In genomic region chr12:46285177-46285576, GRCh38 we compare ENCODE assay signal across 2 cellular contexts. TPM values are rescaled to one million over a fixed set of nuclear protein-coding genes. Genes with fewer than 3 reads are reported as not detected.
DNase-seq lines count a peak whose midpoint lies in the region; ATAC-seq, FAIRE-seq and TF ChIP-seq lines count a peak whose summit lies in the region.
"Not testable (repeated sequence)": the region's sequence is repeated elsewhere in the genome, so short reads cannot be mapped to it uniquely, and the experiment has no call there.

No MANE protein-coding gene starts in this region.

- not testable (repeated sequence) for TF ChIP-seq CTCF in K562 (IDR thresholded peaks at IDR 0.05 in 2 of 3, conservative IDR thresholded peaks at IDR 0.05 in 1 of 3; ENCODE audit: insufficient read depth in 2 of 3, low read depth in 1 of 3, low read length in 3 of 3); HepG2 (CRISPR knock-in tag; IDR thresholded peaks at IDR 0.05)

- not testable (repeated sequence) for H4K20me1 ChIP-seq in K562 (replicated peaks; ENCODE audit: control insufficient read depth, insufficient read depth, low read length); HepG2 (ENCODE audit: insufficient read depth, low read length)

- TF ChIP-seq POLR2A in K562 (conservative IDR thresholded peaks at IDR 0.05); HepG2 (IDR thresholded peaks at IDR 0.05; ENCODE audit: insufficient read depth in 1 of 2, low read depth in 2 of 2, low read length in 2 of 2): not testable (repeated sequence)

- not testable (repeated sequence) for DNase-seq in K562 (ENCODE audit: extremely low read depth in 1 of 4, low spot score in 3 of 4); HepG2 (ENCODE audit: low spot score)

- not testable (repeated sequence) for H3K9ac ChIP-seq in K562 (ENCODE audit: insufficient read depth in 1 of 2, low read depth in 2 of 2, low read length in 2 of 2); HepG2 (ENCODE audit: insufficient read depth, low read depth, low read length)

- not testable (repeated sequence) for H3K9me1 ChIP-seq in K562 (ENCODE audit: control insufficient read depth, insufficient read depth, low read length)

- intact Hi-C loops in K562 (cut with micrococcal nuclease); HepG2 (cut with micrococcal nuclease; ENCODE audit: unreplicated experiment): not testable (repeated sequence)

- not testable (repeated sequence) for H3K4me2 ChIP-seq in K562 (ENCODE audit: insufficient read depth, low read length); HepG2 (ENCODE audit: low read depth, low read length)

- not testable (repeated sequence) for H3K79me2 ChIP-seq in K562 (ENCODE audit: control insufficient read depth, insufficient read depth, low read length); HepG2 (ENCODE audit: insufficient read depth, low read length)

- in situ Hi-C loops in K562 (cut with MboI); HepG2 (cut with HindIII; ENCODE audit: extremely low pct_ligation_motif_present, low pct_unique_long_range_greater_than_20kb): not testable (repeated sequence)

- not testable (repeated sequence) for TF ChIP-seq EP300 in K562 (IDR thresholded peaks at IDR 0.05; ENCODE audit: low read length); HepG2 (IDR thresholded peaks at IDR 0.05; ENCODE audit: low read depth in 2 of 2, low read length in 2 of 2); HepG2 (CRISPR knock-in tag; IDR thresholded peaks at IDR 0.05; ENCODE audit: borderline replicate concordance)

- CTCF ChIA-PET in K562 (lab: Yijun Ruan, JAX; ENCODE audit: low intra/inter-chr PET ratio); HepG2 (lab: Yijun Ruan, JAX; ENCODE audit: low intra/inter-chr PET ratio, low total read pairs): not testable (repeated sequence)

- not testable (repeated sequence) for BruUV-seq in K562 (replicated peaks; lab: Mats Ljungman, UMichigan); HepG2 (replicated peaks; lab: Mats Ljungman, UMichigan)

- not testable (repeated sequence) for H2AFZ ChIP-seq in K562 (ENCODE audit: low read depth, low read length); HepG2 (ENCODE audit: low read length)

- not testable (repeated sequence) for H3K9me3 ChIP-seq in K562 (replicated peaks; ENCODE audit: control insufficient read depth, insufficient read depth, low read depth, low read length)
- peaks cover 34% of the 10 kb centered on the region for H3K9me3 ChIP-seq in HepG2 (ENCODE audit: low read length)

- H3K36me3 ChIP-seq in K562 (ENCODE audit: control insufficient read depth, insufficient read depth, low read length); HepG2 (replicated peaks in 1 of 2; ENCODE audit: control insufficient read depth in 1 of 2, insufficient read depth in 2 of 2, low read length in 2 of 2): not testable (repeated sequence)

- H3K4me1 ChIP-seq in K562 (replicated peaks in 1 of 2; ENCODE audit: control insufficient read depth in 2 of 2, insufficient read depth in 2 of 2, low read length in 2 of 2); HepG2 (ENCODE audit: insufficient read depth, low read length): not testable (repeated sequence)

- H3K27me3 ChIP-seq in K562 (ENCODE audit: control insufficient read depth in 2 of 2, insufficient read depth in 2 of 2, low read length in 2 of 2); HepG2 (ENCODE audit: control insufficient read depth in 1 of 2, insufficient read depth in 2 of 2, low read length in 2 of 2): not testable (repeated sequence)

- ATAC-seq in K562, HepG2: not testable (repeated sequence)

- not testable (repeated sequence) for H3K4me3 ChIP-seq in K562; HepG2 (replicated peaks in 1 of 3; ENCODE audit: insufficient read depth in 1 of 3, low read depth in 2 of 3, low read length in 3 of 3)

- H3K27ac ChIP-seq in K562 (ENCODE audit: extremely low read depth, low read depth, low read length); HepG2 (ENCODE audit: extremely low read length, insufficient read depth, low read length): not testable (repeated sequence)

- 3% methylated on average over 2 of the region's 2 CpGs for WGBS in K562 (ENCODE audit: insufficient coverage, low coverage, missing lambda C conversion rate)
- 0% methylated on average over 2 of the region's 2 CpGs for WGBS in HepG2 (ENCODE audit: low lambda C conversion rate)

- not testable (repeated sequence) for FAIRE-seq in K562 (lab: Jason Lieb, UNC); HepG2 (lab: Jason Lieb, UNC)

- POLR2A ChIA-PET in K562 (lab: Yijun Ruan, JAX); HepG2 (lab: Yijun Ruan, JAX): not testable (repeated sequence)

- TF ChIP-seq RAD21 in K562 (CRISPR knock-in tag; conservative IDR thresholded peaks at IDR 0.05 in 1 of 2, IDR thresholded peaks at IDR 0.05 in 1 of 2); HepG2 (CRISPR knock-in tag; IDR thresholded peaks at IDR 0.05): not testable (repeated sequence)

TF ChIP-seq in K562, 482 proteins besides CTCF, POLR2A, EP300 and RAD21:
- peak; percentile 90 for TF ChIP-seq ZFP1 (CRISPR knock-in tag; IDR thresholded peaks at IDR 0.05)

TF ChIP-seq in HepG2, 621 proteins besides CTCF, POLR2A, EP300 and RAD21:
- TF ChIP-seq ZFP1 (CRISPR knock-in tag; IDR thresholded peaks at IDR 0.05): peak; percentile 98

RNA-seq across cellular contexts. Expression of gene SLC38A1, which starts 16.3 kb away (rescaled TPM):
- total RNA-seq in K562 (2011; cell fraction: chromatin; rRNA removed; ENCODE audit: low replicate concordance): 101 and 216 TPM in 2 replicates
- 66.2 and 82.1 TPM in 2 replicates for total RNA-seq in K562 (2011; cell fraction: nucleolus; rRNA removed)
- 126 and 163 TPM in 2 replicates for total RNA-seq in K562 (2011; cell fraction: nucleoplasm; rRNA removed)
- total RNA-seq in K562 (2014; rRNA removed) (64.5 and 71.8 TPM in 2 replicates), K562 (2014; rRNA removed; fragmentation: Illumina TruSeq; extraction: Trizol) (99.9 and 112 TPM in 2 replicates), K562 (2015; rRNA removed; fragmentation: Illumina TruSeq; extraction: Trizol) (79.7 and 88.7 TPM in 2 replicates), K562 (2021) (104 and 112 TPM in 2 replicates), HepG2 (2016; rRNA removed; fragmentation: Illumina TruSeq; extraction: Trizol) (47.0 and 49.8 TPM in 2 replicates)
- polyA plus RNA-seq in K562 (2011; rRNA removed) (32.4 and 54.4 TPM in 2 replicates), K562 (2014; fragmentation: Illumina TruSeq; extraction: Trizol) (86.1 and 92.2 TPM in 2 replicates), K562 (2014; fragmentation: Nextera tagmentation; extraction: Ambion mirVana) (10 to 100 TPM; 51.9 to 75.0 TPM), K562 (2014; rRNA removed) (54.7 and 56.9 TPM in 2 replicates), HepG2 (2011; rRNA removed) (42.0 and 50.6 TPM in 2 replicates)
- polyA plus RNA-seq in K562 (2011; cell fraction: cytosol; rRNA removed): 14.0 and 24.2 TPM in 2 replicates
- polyA plus RNA-seq in K562 (2011; cell fraction: nucleus; rRNA removed): 26.6 and 28.4 TPM in 2 replicates
- 62.7 and 87.2 TPM in 2 replicates for polyA plus RNA-seq in K562 (2012)
- polyA minus RNA-seq in K562 (2011; rRNA and poly(A)+ RNA removed): 117 and 153 TPM in 2 replicates
- polyA minus RNA-seq in K562 (2011; cell fraction: cytosol; rRNA and poly(A)+ RNA removed): 32.7 and 53.4 TPM in 2 replicates
- 39.6 and 49.0 TPM in 2 replicates for polyA minus RNA-seq in K562 (2011; cell fraction: nucleus; rRNA and poly(A)+ RNA removed)
- total RNA-seq in HepG2 (2016; cell fraction: cytosol; rRNA removed; fragmentation: Illumina TruSeq; extraction: Trizol; ENCODE audit: low read depth): 38.0 and 39.4 TPM in 2 replicates
- 47.7 and 50.5 TPM in 2 replicates for total RNA-seq in HepG2 (2016; cell fraction: insoluble cytoplasmic fraction; rRNA removed; fragmentation: Illumina TruSeq; extraction: Trizol)
- total RNA-seq in HepG2 (2016; cell fraction: membrane; rRNA removed; fragmentation: Illumina TruSeq; extraction: Trizol): 32.7 and 33.7 TPM in 2 replicates
- total RNA-seq in HepG2 (2016; cell fraction: nucleus; rRNA removed; fragmentation: Illumina TruSeq; extraction: Trizol): 56.8 and 57.5 TPM in 2 replicates
- polyA plus RNA-seq in HepG2 (2011; cell fraction: cytosol; rRNA removed): 23.8 and 38.5 TPM in 2 replicates
- polyA plus RNA-seq in HepG2 (2011; cell fraction: nucleus; rRNA removed): 23.7 and 30.2 TPM in 2 replicates
- polyA plus RNA-seq in HepG2 (2012): 35.2 and 56.5 TPM in 2 replicates
- polyA plus RNA-seq in HepG2 (2016; cell fraction: cytosol; fragmentation: Illumina TruSeq; extraction: Trizol; ENCODE audit: low read depth): 4.1 and 5.4 TPM in 2 replicates
- 25.3 and 31.2 TPM in 2 replicates for polyA plus RNA-seq in HepG2 (2016; cell fraction: insoluble cytoplasmic fraction; fragmentation: Illumina TruSeq; extraction: Trizol; ENCODE audit: low read depth)
- polyA plus RNA-seq in HepG2 (2016; cell fraction: membrane; fragmentation: Illumina TruSeq; extraction: Trizol; ENCODE audit: low read depth): 10.1 and 10.4 TPM in 2 replicates
- polyA plus RNA-seq in HepG2 (2016; cell fraction: nucleus; fragmentation: Illumina TruSeq; extraction: Trizol; ENCODE audit: insufficient read depth, low read depth): 39.9 and 42.9 TPM in 2 replicates
- polyA minus RNA-seq in HepG2 (2011; rRNA and poly(A)+ RNA removed; ENCODE audit: low replicate concordance): 122 and 355 TPM in 2 replicates
- 81.0 and 98.9 TPM in 2 replicates for polyA minus RNA-seq in HepG2 (2011; cell fraction: cytosol; rRNA and poly(A)+ RNA removed)
- 132 and 143 TPM in 2 replicates for polyA minus RNA-seq in HepG2 (2011; cell fraction: nucleus; rRNA and poly(A)+ RNA removed)
